ENCODE assay signal across 1 cellular context in genomic region chr12:53538209-53538689, GRCh38.
TF ChIP-seq lines count a peak whose summit lies in the region.

No MANE protein-coding gene starts in this region.

TF ChIP-seq in GM23338, 12 proteins besides CTCF, POLR2A, EP300 and RAD21 (continued from another document):
- TF ChIP-seq JUNB (IDR thresholded peaks at IDR 0.05; ENCODE audit: unreplicated experiment) (no peak), STAT1 (IDR thresholded peaks at IDR 0.05; ENCODE audit: unreplicated experiment) (no peak), NANOG (IDR thresholded peaks at IDR 0.05; ENCODE audit: borderline replicate concordance) (no peak)
